2 cellular contexts compared by ENCODE assay signal in the genomic region with DNA sequence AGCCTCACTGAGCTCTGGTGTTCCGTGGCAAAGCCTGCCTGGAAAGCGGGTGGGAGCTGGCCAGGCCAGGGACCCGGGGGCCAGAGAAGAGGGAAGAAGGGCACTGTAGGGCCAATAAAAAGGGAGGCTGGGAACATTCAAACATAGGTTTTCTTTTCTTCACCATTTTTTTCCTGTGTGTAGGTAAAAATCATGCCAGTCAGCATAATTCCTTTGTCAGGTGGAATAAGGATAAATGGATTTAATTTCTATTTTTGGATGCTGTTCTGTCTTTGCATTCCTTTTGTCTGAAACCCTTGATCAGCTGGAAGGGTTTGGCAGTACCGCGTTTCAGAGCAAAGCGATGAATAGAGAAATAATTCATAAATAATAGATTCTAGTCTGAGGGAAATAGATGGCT.
A peak's percentile ranks its signal among the peaks of the same experiment; 100 is the strongest.
TF ChIP-seq lines count a peak whose summit lies in the region.

No MANE protein-coding gene starts in this region.

TF ChIP-seq in A549, 52 proteins besides CTCF, POLR2A, EP300 and RAD21:
- TF ChIP-seq MAFK (IDR thresholded peaks at IDR 0.05; ENCODE audit: partially characterized antibody): peak; percentile 78
- TF ChIP-seq HES2 (IDR thresholded peaks at IDR 0.05): no peak

TF ChIP-seq in IMR-90, 13 proteins besides CTCF, POLR2A, EP300 and RAD21:
- no peak for TF ChIP-seq FOS (IDR thresholded peaks at IDR 0.05; ENCODE audit: low read depth, low read length)
- TF ChIP-seq MAFK (IDR thresholded peaks at IDR 0.05; ENCODE audit: low read depth, low read length): peak; percentile 77
TF ChIP-seq in IMR-90: peak in this region for 1.
